ENCODE assay signal across 20 cellular contexts in the genomic region with DNA sequence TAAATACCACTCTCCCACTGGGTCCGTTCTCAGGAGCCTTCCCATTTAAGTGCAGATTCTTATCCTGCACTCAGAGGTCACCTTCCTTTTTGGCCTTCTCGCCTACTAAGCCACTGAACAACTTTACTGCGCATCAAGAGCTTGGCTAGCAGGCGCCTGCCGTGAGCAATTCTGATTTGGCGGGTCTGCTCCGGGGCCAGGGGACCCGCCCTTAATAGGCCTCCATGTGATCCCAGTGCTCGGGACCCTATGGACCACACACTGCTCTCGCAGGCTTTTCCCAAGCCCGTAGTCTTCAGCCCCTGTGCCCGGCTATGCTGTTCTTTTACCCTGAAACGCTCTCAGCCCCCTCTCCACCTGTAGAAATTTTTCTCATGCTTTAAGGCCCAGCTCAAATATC. TPM values are rescaled to one million over a fixed set of nuclear protein-coding genes. Genes with fewer than 3 reads are reported as not detected.
DNase-seq lines count a peak whose midpoint lies in the region; ATAC-seq and TF ChIP-seq lines count a peak whose summit lies in the region.
"Had no signal": no experiment of that assay in that cellular context is flagged by ENCODE, and none has a peak within 500 bp of the region (broad histone marks: within the 10 kb centered on the region; RNA-seq: fewer than 3 reads in every experiment).

No MANE protein-coding gene starts in this region.

- H3K27ac ChIP-seq in HUES64 (ENCODE audit: low read depth, low read length) (no peak overlapping the region; the same call in 1 of the 2 replicates), sigmoid colon (peak overlapping the region in 3 of 4 donors; percentile 12 to 28 (median 15))
- H3K27ac ChIP-seq: adrenal gland, breast epithelium, coronary artery, stomach had no signal

- no peak for TF ChIP-seq EP300 in sigmoid colon (IDR thresholded peaks at IDR 0.05)

- H3K27me3 ChIP-seq in HUES64 (ENCODE audit: insufficient read depth, low read length): peaks cover 72% of the 10 kb centered on the region
- H3K27me3 ChIP-seq in sigmoid colon: no peaks in the 10 kb centered on the region
- H3K27me3 ChIP-seq: adrenal gland, breast epithelium, stomach had no signal

- TF ChIP-seq CTCF in sigmoid colon (IDR thresholded peaks at IDR 0.05): no peak

- intact Hi-C loops in sigmoid colon (cut with DNase I): no loop called here

- H3K9me3 ChIP-seq in HUES64 (ENCODE audit: insufficient read depth, low read depth, low read length) (no peaks in the 10 kb centered on the region), sigmoid colon (no peaks in the 10 kb centered on the region)
- H3K9me3 ChIP-seq: adrenal gland, breast epithelium, stomach had no signal

- H3K4me1 ChIP-seq in HUES64 (ENCODE audit: insufficient read depth, low read length) (peaks cover 57% of the 10 kb centered on the region), sigmoid colon (peaks cover 0 to 46% (median 23%) of the 10 kb centered on the region in 4 donors)
- H3K4me1 ChIP-seq: breast epithelium had no signal

- TF ChIP-seq POLR2A in sigmoid colon (IDR thresholded peaks at IDR 0.05): no peak

- H3K4me3 ChIP-seq in HUES64 (ENCODE audit: low read length): peak overlapping the region; percentile 50
- no peak overlapping the region for H3K4me3 ChIP-seq in sigmoid colon
- H3K4me3 ChIP-seq: adrenal gland, breast epithelium, coronary artery, lung, stomach had no signal

- ATAC-seq in GM21360 (IDR thresholded peaks at IDR 0.05; ENCODE audit: unreplicated experiment) (no peak), GM18907 (IDR thresholded peaks at IDR 0.05; ENCODE audit: unreplicated experiment) (no peak), GM18868 (IDR thresholded peaks at IDR 0.05; ENCODE audit: unreplicated experiment) (no peak)
- ATAC-seq: SK-N-SH treated with all-trans-retinoic acid at 6 μM for 48 hours had no signal

- 4% methylated on average over 13 of the region's 13 CpGs for WGBS in HUES64
- 93 to 94% methylated on average over 13 of the region's 13 CpGs for WGBS in sigmoid colon, 2 donors

- H3K9ac ChIP-seq in HUES64 (ENCODE audit: low read depth, low read length): no peak overlapping the region

- no peaks in the 10 kb centered on the region for H3K36me3 ChIP-seq in HUES64 (ENCODE audit: insufficient read depth, low read length)
- H3K36me3 ChIP-seq in sigmoid colon: no peaks in the 10 kb centered on the region
- H3K36me3 ChIP-seq: adrenal gland, breast epithelium, stomach had no signal

- peak; percentile 75 for DNase-seq in ecto neural progenitor cell (ENCODE audit: low spot score)
- DNase-seq in left kidney (ENCODE audit: low read depth, low spot score): peak; percentile 38
- no peak for DNase-seq in sigmoid colon
- DNase-seq in central memory CD4-positive, alpha-beta T cell: no peak
- DNase-seq: activated B cell treated with CpG ODN at 0.5 μM for 24 hours; activated CD4-positive, alpha-beta memory T cell treated with anti-CD3 and anti-CD28 coated beads, Interleukin-2, amount 10 ng/mL, durations not matched to agents 7 days and 5 days; activated gamma-delta T cell; DMS153; GF-D8; RPMI8226; stomach had no signal

RNA-seq across cellular contexts. Expression of gene BCL9, which starts 45.1 kb away (rescaled TPM):
- 38.6 TPM for polyA plus RNA-seq in HUES64 (2013, experiment 1 of 2)
- 50.9 TPM for polyA plus RNA-seq in HUES64 (2013, experiment 2 of 2)
- 10 to 100 TPM; 12.8 to 21.9 (median 15.4) TPM for total RNA-seq in sigmoid colon
- polyA plus RNA-seq in sigmoid colon: 10 to 100 TPM in 1 of 3 donors, 1 to 10 TPM in 2; 2.5 to 12.0 (median 3.0) TPM

Comparison
In these comparisons a context has a peak if more than half of its experiments do, and no peak if none do; other contexts are left out.
1. DNase-seq: peak in ecto neural progenitor cell (single experiment) and left kidney (single experiment); none in sigmoid colon (single experiment) and central memory CD4-positive, alpha-beta T cell (single experiment).